In the genomic region with DNA sequence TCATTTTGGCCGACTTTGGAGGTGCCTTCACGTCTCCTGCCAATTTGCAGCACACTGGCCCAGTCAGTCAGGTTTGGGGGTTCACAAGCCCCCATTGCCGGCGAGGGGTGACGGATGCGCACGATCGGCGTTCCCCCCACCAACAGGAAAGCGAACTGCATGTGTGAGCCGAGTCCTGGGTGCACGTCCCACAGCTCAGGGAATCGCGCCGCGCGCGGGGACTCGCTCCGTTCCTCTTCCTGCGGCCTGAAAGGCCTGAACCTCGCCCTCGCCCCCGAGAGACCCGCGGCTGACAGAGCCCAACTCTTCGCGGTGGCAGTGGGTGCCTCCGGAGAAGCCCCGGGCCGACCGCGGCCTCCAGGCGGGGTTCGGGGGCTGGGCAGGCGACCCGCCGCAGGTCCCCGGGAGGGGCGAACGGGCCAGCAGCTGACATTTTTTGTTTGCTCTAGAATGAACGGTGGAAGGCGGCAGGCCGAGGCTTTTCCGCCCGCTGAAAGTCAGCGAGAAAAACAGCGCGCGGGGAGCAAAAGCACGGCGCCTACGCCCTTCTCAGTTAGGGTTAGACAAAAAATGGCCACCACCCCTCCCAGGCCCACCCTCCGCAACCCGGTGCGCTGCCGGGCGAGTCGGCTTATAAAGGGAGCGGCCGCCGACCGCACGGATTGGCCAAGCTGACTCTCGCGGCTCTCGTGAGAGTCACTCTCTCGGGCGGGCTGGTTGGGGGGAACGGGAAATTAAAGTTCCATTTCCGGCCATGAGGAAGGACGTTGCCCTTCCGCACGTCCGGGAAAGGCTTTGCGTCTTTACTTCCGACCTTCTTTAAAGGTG, we compare ENCODE assay signal across 8 cellular contexts. TPM values are rescaled to one million over a fixed set of nuclear protein-coding genes. Genes with fewer than 3 reads are reported as not detected.
A peak's percentile ranks its signal among the peaks of the same experiment; 100 is the strongest.
DNase-seq lines count a peak whose midpoint lies in the region; ATAC-seq and TF ChIP-seq lines count a peak whose summit lies in the region.

A gene (minus strand): TSS at position 608 of the 828 bp plus-strand sequence.

- peak; percentile 99 for DNase-seq in Karpas-422
- peak; percentile 87 for DNase-seq in RWPE2 (ENCODE audit: low spot score)
- peak; percentile 96 for DNase-seq in activated effector memory CD4-positive, alpha-beta T cell treated with anti-CD3 and anti-CD28 coated beads, Interleukin-2, amount 50 U/mL, for 16 hours
- peak; percentile 89 for DNase-seq in fibroblast of pulmonary artery (ENCODE audit: low read depth)
- peak; percentile 93 for DNase-seq in natural killer cell treated with Interleukin-12 subunit alpha and Interleukin-12 subunit beta and Interleukin-15 and Interleukin-18, amount 100 ng/mL, for 72 hours (ENCODE audit: low spot score)
- peak; percentile 92 for DNase-seq in stimulated activated naive CD8-positive, alpha-beta T cell treated with anti-CD3 and anti-CD28 coated beads, Interleukin-15, Interleukin-2, amounts not matched to agents 100 U/mL and 50 U/mL, for 24 hours

- peak within 1 kb of the TSS; percentile 98 for H3K4me3 Mint-ChIP-seq in natural killer cell treated with Interleukin-12 subunit alpha and Interleukin-12 subunit beta and Interleukin-15 and Interleukin-18, amount 100 ng/mL, for 72 hours

- no peaks in the 10 kb centered on the region for H3K9me3 Mint-ChIP-seq in natural killer cell treated with Interleukin-12 subunit alpha and Interleukin-12 subunit beta and Interleukin-15 and Interleukin-18, amount 100 ng/mL, for 72 hours

- 0 out of 2 replicates have a peak within 1 kb of the TSS, but pooled peaks have one; percentile 23 for H2AFZ ChIP-seq in Karpas-422 (ENCODE audit: low read length)

- H3K4me1 Mint-ChIP-seq in natural killer cell treated with Interleukin-12 subunit alpha and Interleukin-12 subunit beta and Interleukin-15 and Interleukin-18, amount 100 ng/mL, for 72 hours (ENCODE audit: low read depth in 2 of 2): peaks cover 25 to 31% of the 10 kb centered on the region in 2 donors

- no peaks in the 10 kb centered on the region for H3K27me3 ChIP-seq in DOHH2 (ENCODE audit: control insufficient read depth, low read length)
- no peaks in the 10 kb centered on the region for H3K27me3 ChIP-seq in Karpas-422 (ENCODE audit: low read length)
- H3K27me3 ChIP-seq in RWPE2 (ENCODE audit: insufficient read depth, poor library complexity, severe bottlenecking): no peaks in the 10 kb centered on the region

- peaks cover 46% of the 10 kb centered on the region for H3F3A ChIP-seq in DOHH2 (ENCODE audit: control insufficient read depth, insufficient read depth)

- peak within 1 kb of the TSS; percentile 96 to 97 for H3K27ac Mint-ChIP-seq in natural killer cell treated with Interleukin-12 subunit alpha and Interleukin-12 subunit beta and Interleukin-15 and Interleukin-18, amount 100 ng/mL, for 72 hours

- peaks cover 35% of the 10 kb centered on the region for H3K4me1 ChIP-seq in DOHH2 (ENCODE audit: control insufficient read depth, low read length)
- peaks cover 21% of the 10 kb centered on the region for H3K4me1 ChIP-seq in Karpas-422 (ENCODE audit: low read length)
- peaks cover 6% of the 10 kb centered on the region for H3K4me1 ChIP-seq in RWPE2 (ENCODE audit: insufficient read depth, poor library complexity, severe bottlenecking)

- H3K4me2 ChIP-seq in DOHH2 (ENCODE audit: low read length) (peak within 1 kb of the TSS; percentile 90), Karpas-422 (ENCODE audit: low read depth, low read length, poor library complexity, severe bottlenecking) (peak within 1 kb of the TSS; percentile 99)

- H3K36me3 Mint-ChIP-seq in natural killer cell treated with Interleukin-12 subunit alpha and Interleukin-12 subunit beta and Interleukin-15 and Interleukin-18, amount 100 ng/mL, for 72 hours: peaks cover 7% of the 10 kb centered on the region

- peaks cover 5% of the 10 kb centered on the region for H3K36me3 ChIP-seq in DOHH2 (ENCODE audit: control insufficient read depth, low read length)
- H3K36me3 ChIP-seq in Karpas-422 (ENCODE audit: insufficient read depth, low read length): no peaks in the 10 kb centered on the region
- no peaks in the 10 kb centered on the region for H3K36me3 ChIP-seq in RWPE2 (ENCODE audit: low read depth)

- H3K9me2 ChIP-seq in DOHH2 (replicated peaks; ENCODE audit: control insufficient read depth, low read length): no peaks in the 10 kb centered on the region
- H3K9me2 ChIP-seq in Karpas-422 (replicated peaks; ENCODE audit: insufficient read depth, low read length): no peaks in the 10 kb centered on the region

- H3K79me2 ChIP-seq in DOHH2 (ENCODE audit: control insufficient read depth, low read length) (no peaks in the 10 kb centered on the region; the same call in none of the 2 replicates), Karpas-422 (ENCODE audit: low read length) (no peaks in the 10 kb centered on the region)

- H3K27ac ChIP-seq in DOHH2 (ENCODE audit: low read depth, low read length) (peak within 1 kb of the TSS; percentile 91), Karpas-422 (ENCODE audit: low read length) (peak within 1 kb of the TSS; percentile 90), RWPE2 (ENCODE audit: poor library complexity, severe bottlenecking) (peak within 1 kb of the TSS; percentile 80)

- H3K9ac ChIP-seq in Karpas-422 (ENCODE audit: low read length): peak within 1 kb of the TSS; percentile 99

- no peaks in the 10 kb centered on the region for H4K20me1 ChIP-seq in DOHH2 (ENCODE audit: control insufficient read depth, insufficient read depth, low read depth, low read length)
- H4K20me1 ChIP-seq in Karpas-422 (ENCODE audit: insufficient read depth, low read depth, low read length): no peaks in the 10 kb centered on the region

- H3K9me3 ChIP-seq in DOHH2 (ENCODE audit: control insufficient read depth, insufficient read depth, low read length) (peaks cover 4% of the 10 kb centered on the region; the same call in 1 of the 2 replicates), Karpas-422 (ENCODE audit: low read length) (no peaks in the 10 kb centered on the region), RWPE2 (ENCODE audit: severe bottlenecking) (peaks cover 3% of the 10 kb centered on the region)

- TF ChIP-seq CTCF in DOHH2 (IDR thresholded peaks at IDR 0.05; ENCODE audit: low read depth, low read length, poor library complexity, severe bottlenecking): no peak
- no peak for TF ChIP-seq CTCF in RWPE2 (IDR thresholded peaks at IDR 0.05; ENCODE audit: poor library complexity, severe bottlenecking)
- TF ChIP-seq CTCF in fibroblast of pulmonary artery (IDR thresholded peaks at IDR 0.05; ENCODE audit: low read length, missing control alignments): no peak

- peak within 1 kb of the TSS; percentile 98 for H3K4me3 ChIP-seq in DOHH2 (ENCODE audit: low read length)
- H3K4me3 ChIP-seq in Karpas-422 (ENCODE audit: low read length): peak within 1 kb of the TSS; percentile 87
- H3K4me3 ChIP-seq in RWPE2 (ENCODE audit: severe bottlenecking): peak within 1 kb of the TSS; percentile 53
- peak within 1 kb of the TSS; percentile 71 for H3K4me3 ChIP-seq in fibroblast of pulmonary artery (replicated peaks; ENCODE audit: low read depth, low read length)

- ATAC-seq in GM21737 (IDR thresholded peaks at IDR 0.05; ENCODE audit: unreplicated experiment): peak; percentile 72
- peak; percentile 84 for ATAC-seq in RWPE2 (ENCODE audit: low read depth)
- peak; percentile 93 for ATAC-seq in natural killer cell treated with Interleukin-12 subunit alpha and Interleukin-12 subunit beta and Interleukin-15 and Interleukin-18, amount 100 ng/mL, for 72 hours
- ATAC-seq in stimulated activated naive CD8-positive, alpha-beta T cell treated with anti-CD3 and anti-CD28 coated beads, Interleukin-15, Interleukin-2, amounts not matched to agents 100 U/mL and 50 U/mL, for 24 hours: peak; percentile 89

- H3K27me3 Mint-ChIP-seq in natural killer cell treated with Interleukin-12 subunit alpha and Interleukin-12 subunit beta and Interleukin-15 and Interleukin-18, amount 100 ng/mL, for 72 hours: no peaks in the 10 kb centered on the region

RNA-seq across cellular contexts. Expression of the gene that starts here (rescaled TPM):
- 1,199 and 1,851 TPM in 2 replicates for total RNA-seq in Karpas-422 (2014; rRNA removed; shearing (Covaris generic); ENCODE audit: low replicate concordance)
- 10 to 100 TPM in 1 of 2 donors, not detected in 1; 18.6 TPM for total RNA-seq in natural killer cell treated with Interleukin-12 subunit alpha and Interleukin-12 subunit beta and Interleukin-15 and Interleukin-18, amount 100 ng/mL, for 72 hours

Comparison
In these comparisons a context has a peak if more than half of its experiments do, and no peak if none do; other contexts are left out.
1. Peak in every context shown above with its lines: DNase-seq, ATAC-seq, H3K4me3 ChIP-seq and H3K27ac ChIP-seq.
2. RNA of the gene that starts here (total RNA-seq): 1,199 to 1,851 TPM in Karpas-422; 18.6 TPM in natural killer cell treated with Interleukin-12 subunit alpha and Interleukin-12 subunit beta and Interleukin-15 and Interleukin-18, amount 100 ng/mL, for 72 hours; every median in the first group is over 10 times any median in the second.